ENCODE assay signal across 2 cellular contexts in the genomic region with DNA sequence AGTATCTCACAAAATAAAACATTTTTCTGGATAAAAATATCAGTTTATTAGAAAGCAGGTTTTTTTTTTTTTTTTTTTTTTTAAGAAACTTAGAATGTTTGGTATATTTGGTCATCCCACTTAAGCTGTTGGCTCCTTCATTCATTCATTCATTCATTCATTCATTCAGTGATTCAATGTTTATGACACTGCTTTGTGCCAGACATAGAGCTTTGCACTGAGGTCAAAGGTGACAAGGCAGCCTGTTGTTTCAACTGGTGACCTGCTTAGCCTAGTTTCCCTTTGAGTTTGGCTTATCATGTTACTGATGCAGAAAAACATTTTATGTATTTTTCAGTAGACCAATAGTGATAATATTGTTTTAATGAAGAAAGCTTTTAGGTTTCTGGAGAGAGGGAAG.
A peak's percentile ranks its signal among the peaks of the same experiment; 100 is the strongest.
TF ChIP-seq lines count a peak whose summit lies in the region.

No MANE protein-coding gene starts in this region.

TF ChIP-seq in K562, 482 proteins besides CTCF, POLR2A, EP300 and RAD21:
- TF ChIP-seq NR2C1 (IDR thresholded peaks at IDR 0.05) = peak; percentile 53; the same call in 1 of the 2 replicates
- peak; percentile 79 for TF ChIP-seq NR2C1 (tag; IDR thresholded peaks at IDR 0.05)
- TF ChIP-seq RFX5 (IDR thresholded peaks at IDR 0.05; ENCODE audit: low read depth, low read length) = no peak
- TF ChIP-seq ZNF24 (IDR thresholded peaks at IDR 0.05) = peak; percentile 96
- no peak for TF ChIP-seq BHLHE40 (IDR thresholded peaks at IDR 0.05; ENCODE audit: low read length)
- TF ChIP-seq NR2C2 (CRISPR knock-in tag; IDR thresholded peaks at IDR 0.05) = no peak
- TF ChIP-seq NR2C2 (tag; IDR thresholded peaks at IDR 0.05) = peak; percentile 48; the same call in 1 of the 2 replicates
- TF ChIP-seq ZFX (CRISPR knock-in tag; IDR thresholded peaks at IDR 0.05) = no peak

TF ChIP-seq in liver, 16 proteins besides CTCF, POLR2A, EP300 and RAD21:
- TF ChIP-seq HNF4A (conservative IDR thresholded peaks at IDR 0.05) = peak; percentile 66 to 69
- peak; percentile 83 for TF ChIP-seq NR2F2 (IDR thresholded peaks at IDR 0.05)
- TF ChIP-seq HNF4G (IDR thresholded peaks at IDR 0.05) = no peak
- peak; percentile 28 for TF ChIP-seq RXRA (IDR thresholded peaks at IDR 0.05)
